In the genomic region with DNA sequence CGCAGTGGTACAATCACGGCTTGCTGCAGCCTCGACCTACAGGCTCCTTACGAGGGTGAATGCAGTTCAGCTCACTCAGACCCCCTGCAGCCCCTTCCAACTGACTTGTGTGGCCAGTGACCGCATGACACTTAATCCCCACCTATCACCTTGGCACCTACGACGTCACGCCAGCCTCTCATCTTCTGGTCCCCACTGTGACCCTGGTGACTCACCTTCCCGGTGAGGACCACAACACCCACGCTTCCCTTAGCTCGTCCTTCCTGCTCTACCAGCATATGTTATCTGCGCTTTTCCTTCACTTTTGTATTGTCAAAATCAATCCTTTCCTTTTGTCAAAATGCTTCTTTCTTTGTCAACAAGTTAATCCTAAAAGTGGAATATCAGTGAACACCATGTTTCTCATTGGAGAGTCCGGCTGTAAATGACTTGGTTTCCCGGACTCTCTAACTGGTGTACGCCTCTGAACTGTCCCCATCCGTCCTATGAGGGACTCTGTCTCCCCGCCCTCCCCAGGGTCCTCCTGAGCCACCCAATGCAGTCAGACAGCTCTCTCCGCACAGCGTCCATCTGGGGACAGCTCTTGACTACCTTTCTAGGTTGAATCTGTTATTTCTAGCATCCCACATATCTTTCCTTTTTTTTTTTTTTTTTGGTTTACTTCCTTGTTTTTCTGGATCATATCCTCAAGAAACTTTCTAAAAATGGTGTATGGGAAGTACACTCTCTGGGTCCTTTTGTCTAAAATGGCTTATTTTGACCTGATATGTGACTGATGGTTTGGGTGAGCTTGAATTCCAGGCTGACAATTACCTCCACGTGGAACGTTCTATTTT, we compare ENCODE assay signal across 12 cellular contexts. TPM values are rescaled to one million over a fixed set of nuclear protein-coding genes. Genes with fewer than 3 reads are reported as not detected.
DNase-seq lines count a peak whose midpoint lies in the region; ATAC-seq and TF ChIP-seq lines count a peak whose summit lies in the region.
"Had no signal": no experiment of that assay in that cellular context is flagged by ENCODE, and none has a peak within 500 bp of the region (broad histone marks: within the 10 kb centered on the region; RNA-seq: fewer than 3 reads in every experiment).

No MANE protein-coding gene starts in this region.

- no peak overlapping the region for H3K4me3 ChIP-seq in right atrium auricular region
- H3K4me3 ChIP-seq: body of pancreas had no signal

- no peaks in the 10 kb centered on the region for H3K9me3 Mint-ChIP-seq in activated T-cell treated with anti-CD3 and anti-CD28 coated beads, Interleukin-2, amount 50 U/mL, for 4 hours
- H3K9me3 Mint-ChIP-seq in natural killer cell = no peaks in the 10 kb centered on the region
- H3K9me3 Mint-ChIP-seq in stimulated activated naive CD8-positive, alpha-beta T cell treated with anti-CD3 and anti-CD28 coated beads, Interleukin-15, amount 100 ng/mL, for 72 hours = peaks cover 9 to 11% of the 10 kb centered on the region in 2 donors

- peaks cover 0 to 6% of the 10 kb centered on the region in 2 donors for H3K9me3 ChIP-seq in right atrium auricular region

- no peak overlapping the region for H3K4me3 Mint-ChIP-seq in activated T-cell treated with anti-CD3 and anti-CD28 coated beads, Interleukin-2, amount 50 U/mL, for 4 hours
- no peak overlapping the region for H3K4me3 Mint-ChIP-seq in natural killer cell
- H3K4me3 Mint-ChIP-seq in stimulated activated naive CD8-positive, alpha-beta T cell treated with anti-CD3 and anti-CD28 coated beads, Interleukin-15, amount 100 ng/mL, for 72 hours = peak overlapping the region; percentile 5 to 19

- intact Hi-C loops in Right ventricle myocardium inferior (cut with DNase I) (loop anchor here (10.0 kb wide), 1 partner anchor 220 kb away; no protein-coding TSS in a partner anchor), natural killer cell (cut with micrococcal nuclease) (loop anchor here (10.0 kb wide), 1 partner anchor 250 kb away; no protein-coding TSS in a partner anchor)

- no peak overlapping the region for H3K27ac ChIP-seq in right atrium auricular region
- H3K27ac ChIP-seq: body of pancreas had no signal

- TF ChIP-seq CTCF in right atrium auricular region (IDR thresholded peaks at IDR 0.05) (no peak), natural killer cell (IDR thresholded peaks at IDR 0.05) (no peak)

- no peaks in the 10 kb centered on the region for H3K36me3 Mint-ChIP-seq in activated T-cell treated with anti-CD3 and anti-CD28 coated beads, Interleukin-2, amount 50 U/mL, for 4 hours (ENCODE audit: insufficient read depth)
- H3K36me3 Mint-ChIP-seq in natural killer cell = no peaks in the 10 kb centered on the region

- peaks cover 4% of the 10 kb centered on the region for H3K27me3 Mint-ChIP-seq in activated T-cell treated with anti-CD3 and anti-CD28 coated beads, Interleukin-2, amount 50 U/mL, for 4 hours (ENCODE audit: low read depth)
- peaks cover 10 to 22% of the 10 kb centered on the region in 2 donors for H3K27me3 Mint-ChIP-seq in natural killer cell (ENCODE audit: low read depth in 2 of 2)
- peaks cover 52% of the 10 kb centered on the region for H3K27me3 Mint-ChIP-seq in stimulated activated naive CD8-positive, alpha-beta T cell treated with anti-CD3 and anti-CD28 coated beads, Interleukin-15, amount 100 ng/mL, for 72 hours

- DNase-seq in Right ventricle myocardium inferior (ENCODE audit: missing footprints) (peak; percentile 59), right atrium auricular region (ENCODE audit: low spot score) (no peak), natural killer cell (no peak), NCI-H526 (lab: John Stamatoyannopoulos, UW) (no peak), HPDE6-E6E7 (ENCODE audit: extremely low spot score) (no peak), SW 1271 (lab: John Stamatoyannopoulos, UW) (no peak)
- no peak for DNase-seq in activated T-cell treated with anti-CD3 and anti-CD28 coated beads, Interleukin-2, amount 50 U/mL, for 4 hours
- DNase-seq in stimulated activated naive CD8-positive, alpha-beta T cell treated with anti-CD3 and anti-CD28 coated beads, Interleukin-15, amount 100 ng/mL, for 72 hours = peak in 1 of 2 donors; percentile 54
- DNase-seq: hippocampal formation, NCI-H2081 treated with DMSO at 0.1 percent for 48 hours had no signal

- no peaks in the 10 kb centered on the region for H3K36me3 ChIP-seq in right atrium auricular region

- H3K27ac Mint-ChIP-seq in natural killer cell = no peak overlapping the region
- no peak overlapping the region for H3K27ac Mint-ChIP-seq in stimulated activated naive CD8-positive, alpha-beta T cell treated with anti-CD3 and anti-CD28 coated beads, Interleukin-15, amount 100 ng/mL, for 72 hours
- H3K27ac Mint-ChIP-seq: progenitor cell of endocrine pancreas had no signal

- ATAC-seq in Right ventricle myocardium inferior (no peak), natural killer cell (peak in 2 of 3 donors; percentile 13 to 31)
- ATAC-seq in activated T-cell treated with anti-CD3 and anti-CD28 coated beads, Interleukin-2, amount 50 U/mL, for 4 hours = peak; percentile 54 to 65
- peak; percentile 84 for ATAC-seq in stimulated activated naive CD8-positive, alpha-beta T cell treated with anti-CD3 and anti-CD28 coated beads, Interleukin-15, amount 100 ng/mL, for 72 hours
- ATAC-seq: body of pancreas had no signal

- H3K27me3 ChIP-seq in right atrium auricular region = no peaks in the 10 kb centered on the region
- H3K27me3 ChIP-seq: body of pancreas had no signal

- H3K4me1 ChIP-seq in right atrium auricular region = no peaks in the 10 kb centered on the region
- H3K4me1 ChIP-seq: body of pancreas had no signal

- H3K4me1 Mint-ChIP-seq in activated T-cell treated with anti-CD3 and anti-CD28 coated beads, Interleukin-2, amount 50 U/mL, for 4 hours (ENCODE audit: low read depth) = peaks cover 9% of the 10 kb centered on the region
- peaks cover 8 to 9% of the 10 kb centered on the region in 2 donors for H3K4me1 Mint-ChIP-seq in natural killer cell
- peaks cover 16% of the 10 kb centered on the region for H3K4me1 Mint-ChIP-seq in stimulated activated naive CD8-positive, alpha-beta T cell treated with anti-CD3 and anti-CD28 coated beads, Interleukin-15, amount 100 ng/mL, for 72 hours

RNA-seq across cellular contexts. Expression of a gene that starts 37.3 kb away (rescaled TPM):
- total RNA-seq in Right ventricle myocardium inferior (0.57 TPM), right atrium auricular region (1 to 10 TPM in 1 of 2 donors, under 1 TPM in 1; 0.35 to 1.5 TPM), natural killer cell (under 1 TPM in 1 of 3 donors, not detected in 2; 0.35 TPM)
- total RNA-seq in activated T-cell treated with anti-CD3 and anti-CD28 coated beads, Interleukin-2, amount 50 U/mL, for 4 hours = under 1 TPM; 0.22 to 0.53 (median 0.42) TPM

Comparison
In these comparisons a context has a peak if more than half of its experiments do, and no peak if none do; other contexts are left out.
1. H3K4me3 Mint-ChIP-seq: peak in stimulated activated naive CD8-positive, alpha-beta T cell treated with anti-CD3 and anti-CD28 coated beads, Interleukin-15, amount 100 ng/mL, for 72 hours (2 of 2); none in activated T-cell treated with anti-CD3 and anti-CD28 coated beads, Interleukin-2, amount 50 U/mL, for 4 hours (single experiment) and natural killer cell (single experiment).